Comparison of ENCODE assay signal across 23 cellular contexts in the genomic region with DNA sequence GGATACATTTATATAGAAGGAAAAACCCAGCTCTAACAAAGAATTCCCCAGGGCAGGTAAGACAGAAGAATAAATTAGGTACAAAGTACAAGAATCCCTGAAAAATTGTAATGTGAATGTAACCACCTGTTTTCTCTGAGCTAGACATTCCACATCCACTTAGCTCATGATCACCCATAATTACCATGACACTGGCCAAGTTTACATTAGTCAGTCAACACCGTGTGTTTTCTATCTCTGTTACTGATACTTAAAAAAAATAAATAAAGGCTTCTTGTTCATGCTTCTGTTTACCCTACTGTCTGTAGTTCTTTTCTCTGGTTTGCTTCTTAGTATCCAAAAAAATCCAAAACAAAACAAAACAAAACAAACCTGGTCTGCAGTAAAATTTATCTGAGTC.
DNase-seq lines count a peak whose midpoint lies in the region; ATAC-seq, FAIRE-seq and TF ChIP-seq lines count a peak whose summit lies in the region.
"Had no signal": no experiment of that assay in that cellular context is flagged by ENCODE, and none has a peak within 500 bp of the region (broad histone marks: within the 10 kb centered on the region; RNA-seq: fewer than 3 reads in every experiment).

No MANE protein-coding gene starts in this region.

- peaks cover 2% of the 10 kb centered on the region; the same call in 1 of the 2 replicates for H3K9me3 ChIP-seq in HUES64 (ENCODE audit: insufficient read depth, low read depth, low read length)
- peaks cover 4% of the 10 kb centered on the region for H3K9me3 ChIP-seq in mesenchymal stem cell (ENCODE audit: control insufficient read depth, low read length)
- H3K9me3 ChIP-seq: HAP-1, psoas muscle had no signal

- no peak overlapping the region for H2BK120ac ChIP-seq in mesenchymal stem cell (ENCODE audit: low read depth, low read length)

- CTCF ChIA-PET in HEK293T (lab: Yijun Ruan, JAX) = interaction anchor here (0.7 kb wide), 1 partner anchor 1215 kb away, joined by 3 read pairs; no protein-coding TSS in a partner anchor

- no CpG with 5 or more reads among the region's 1 CpG for WGBS in HUES64
- WGBS in mesenchymal stem cell = no CpG with 5 or more reads among the region's 1 CpG

- peak overlapping the region; percentile 78; the same call in 1 of the 2 replicates for H3K27ac ChIP-seq in HUES64 (ENCODE audit: low read depth, low read length)
- no peak overlapping the region for H3K27ac ChIP-seq in mesenchymal stem cell (ENCODE audit: low read length, poor library complexity, severe bottlenecking)
- H3K27ac ChIP-seq: psoas muscle, stomach had no signal

- H3K4ac ChIP-seq in mesenchymal stem cell (ENCODE audit: low read depth in 1 of 2, low read length in 2 of 2) = no peak overlapping the region

- DNase-seq in ELR (ENCODE audit: low read depth) (peak; percentile 34), mesenchymal stem cell (peak; percentile 32), NCI-H1092 treated with DMSO at 0.1 percent for 48 hours (lab: John Stamatoyannopoulos, UW) (no peak), LoVo (ENCODE audit: low spot score) (no peak), HEK293T (ENCODE audit: extremely low spot score) (no peak)
- DNase-seq: activated T-cell treated with anti-CD3 and anti-CD28 coated beads, Interleukin-2, amount 50 U/mL, for 72 hours; DND-41; foreskin melanocyte; hypothalamus; NCI-H2081 treated with DMSO at 0.1 percent for 48 hours; NCI-H82; PC-3; psoas muscle; small intestine; stimulated activated CD4-positive, alpha-beta T cell treated with anti-CD3 and anti-CD28 coated beads, Interleukin-4, amount 100 ng/mL, for 1 hour; stomach; T-helper 2 cell had no signal

- H3K14ac ChIP-seq in mesenchymal stem cell (ENCODE audit: low read length in 2 of 2) = no peak overlapping the region

- no peak overlapping the region for H3K18ac ChIP-seq in mesenchymal stem cell (ENCODE audit: low read depth in 1 of 2, low read length in 2 of 2)

- H2AK5ac ChIP-seq in mesenchymal stem cell (ENCODE audit: low read length, severe bottlenecking) = no peak overlapping the region

- H3K4me2 ChIP-seq in mesenchymal stem cell (ENCODE audit: low read length, poor library complexity, severe bottlenecking) = no peak overlapping the region

- H2BK15ac ChIP-seq in mesenchymal stem cell (ENCODE audit: low read depth, poor library complexity, severe bottlenecking) = no peak overlapping the region

- H2AFZ ChIP-seq in mesenchymal stem cell (ENCODE audit: low read depth, low read length) = no peak overlapping the region

- H4K91ac ChIP-seq in mesenchymal stem cell (ENCODE audit: low read length) = no peak overlapping the region

- POLR2A ChIA-PET in HEK293T (lab: Yijun Ruan, JAX) = no interaction called here

- H3K36me3 ChIP-seq in HUES64 (ENCODE audit: insufficient read depth, low read length) = no peaks in the 10 kb centered on the region
- no peaks in the 10 kb centered on the region for H3K36me3 ChIP-seq in mesenchymal stem cell (ENCODE audit: control insufficient read depth in 1 of 2, insufficient read depth in 2 of 2, low read depth in 1 of 2, low read length in 2 of 2)
- H3K36me3 ChIP-seq: HAP-1, stomach had no signal

- no peaks in the 10 kb centered on the region for H3K27me3 ChIP-seq in HUES64 (ENCODE audit: insufficient read depth, low read length)
- H3K27me3 ChIP-seq in mesenchymal stem cell (ENCODE audit: control insufficient read depth in 1 of 2, insufficient read depth in 1 of 2, low read length in 2 of 2) = peaks cover 0 to 6% of the 10 kb centered on the region in 2 experiments

- no peak overlapping the region for H4K8ac ChIP-seq in mesenchymal stem cell (ENCODE audit: low read length)

- ATAC-seq in HG02973 (IDR thresholded peaks at IDR 0.05; ENCODE audit: unreplicated experiment) = no peak
- ATAC-seq: activated CD4-positive, CD25-positive, alpha-beta regulatory T cell treated with anti-CD3 and anti-CD28 coated beads, Interleukin-2, amount 50 U/mL, for 24 hours; activated naive CD4-positive, alpha-beta T cell treated with anti-CD3 and anti-CD28 coated beads, Interleukin-2, amount 50 U/mL, for 72 hours; activated T-cell treated with anti-CD3 and anti-CD28 coated beads, Interleukin-2, amount 50 U/mL, for 72 hours; PC-3; psoas muscle had no signal

- H3K9ac ChIP-seq in HUES64 (ENCODE audit: low read depth, low read length) (no peak overlapping the region), mesenchymal stem cell (ENCODE audit: low read length) (no peak overlapping the region)

- no peak overlapping the region for H2BK12ac ChIP-seq in mesenchymal stem cell (ENCODE audit: low read length in 2 of 2)

- peaks cover 15% of the 10 kb centered on the region; the same call in 1 of the 2 replicates for H3K4me1 ChIP-seq in HUES64 (ENCODE audit: insufficient read depth, low read length)
- no peaks in the 10 kb centered on the region for H3K4me1 ChIP-seq in mesenchymal stem cell (ENCODE audit: control insufficient read depth, insufficient read depth, low read depth, low read length)
- H3K4me1 ChIP-seq: HAP-1, psoas muscle, stomach had no signal

- FAIRE-seq in colon (lab: Jason Lieb, UNC) = peak; percentile 55
- FAIRE-seq: small intestine had no signal

- no peak overlapping the region for H3K4me3 ChIP-seq in HUES64 (ENCODE audit: low read length)
- H3K4me3 ChIP-seq in mesenchymal stem cell (ENCODE audit: insufficient read depth in 1 of 2, low read depth in 1 of 2, low read length in 2 of 2) = no peak overlapping the region
- H3K4me3 ChIP-seq: HAP-1, psoas muscle, stomach had no signal

- no peak overlapping the region for H3K23ac ChIP-seq in mesenchymal stem cell (ENCODE audit: low read length in 2 of 2)

- no peaks in the 10 kb centered on the region for H3K79me1 ChIP-seq in mesenchymal stem cell (replicated peaks; ENCODE audit: low read length, poor library complexity, severe bottlenecking)

- no peak overlapping the region for H2BK5ac ChIP-seq in mesenchymal stem cell (ENCODE audit: low read depth, low read length, poor library complexity, severe bottlenecking)

TF ChIP-seq in HEK293T, 16 proteins besides CTCF, POLR2A, EP300 and RAD21:
- TF ChIP-seq SUZ12 (IDR thresholded peaks at IDR 0.05) (no peak), LEF1 (IDR thresholded peaks at IDR 0.05; ENCODE audit: borderline replicate concordance) (no peak), ARNT (IDR thresholded peaks at IDR 0.05) (no peak), HDGF (IDR thresholded peaks at IDR 0.05; ENCODE audit: borderline replicate concordance) (no peak), NFRKB (IDR thresholded peaks at IDR 0.05) (no peak), ELF4 (IDR thresholded peaks at IDR 0.05) (no peak), SP1 (IDR thresholded peaks at IDR 0.05) (no peak), TARDBP (IDR thresholded peaks at IDR 0.05) (no peak), FOXK2 (IDR thresholded peaks at IDR 0.05) (no peak), CTBP1 (IDR thresholded peaks at IDR 0.05; ENCODE audit: borderline replicate concordance) (no peak), ZNF384 (IDR thresholded peaks at IDR 0.05) (no peak), BHLHE40 (IDR thresholded peaks at IDR 0.05; ENCODE audit: borderline replicate concordance) (no peak), FOXA1 (IDR thresholded peaks at IDR 0.05) (no peak), FOXM1 (IDR thresholded peaks at IDR 0.05; ENCODE audit: borderline replicate concordance) (no peak), L3MBTL2 (conservative IDR thresholded peaks at IDR 0.05) (no peak)
- TF ChIP-seq, protein P1, sequence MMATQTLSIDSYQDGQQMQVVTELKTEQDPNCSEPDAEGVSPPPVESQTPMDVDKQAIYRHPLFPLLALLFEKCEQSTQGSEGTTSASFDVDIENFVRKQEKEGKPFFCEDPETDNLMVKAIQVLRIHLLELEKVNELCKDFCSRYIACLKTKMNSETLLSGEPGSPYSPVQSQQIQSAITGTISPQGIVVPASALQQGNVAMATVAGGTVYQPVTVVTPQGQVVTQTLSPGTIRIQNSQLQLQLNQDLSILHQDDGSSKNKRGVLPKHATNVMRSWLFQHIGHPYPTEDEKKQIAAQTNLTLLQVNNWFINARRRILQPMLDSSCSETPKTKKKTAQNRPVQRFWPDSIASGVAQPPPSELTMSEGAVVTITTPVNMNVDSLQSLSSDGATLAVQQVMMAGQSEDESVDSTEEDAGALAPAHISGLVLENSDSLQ (IDR thresholded peaks at IDR 0.05) = no peak
TF ChIP-seq in HEK293T: peak in this region for 0.

Comparison
In these comparisons a context has a peak if more than half of its experiments do, and no peak if none do; other contexts are left out.
1. DNase-seq: peak in ELR (single experiment) and mesenchymal stem cell (single experiment); none in NCI-H1092 treated with DMSO at 0.1 percent for 48 hours (single experiment), LoVo (single experiment) and HEK293T (single experiment).